In genomic region chr1:1406101-1406820, GRCh38 we compare ENCODE assay signal across 8 cellular contexts. TPM values are rescaled to one million over a fixed set of nuclear protein-coding genes. Genes with fewer than 3 reads are reported as not detected.
DNase-seq lines count a peak whose midpoint lies in the region; ATAC-seq lines count a peak whose summit lies in the region.

No MANE protein-coding gene starts in this region.

- no peaks in the 10 kb centered on the region for H3K9me3 Mint-ChIP-seq in activated T-helper 17 cell treated with anti-CD3 and anti-CD28 coated beads, Interleukin-2, amount 50 U/mL, for 72 hours

- DNase-seq in NCI-H510A treated with DMSO at 0.1 percent for 48 hours (lab: John Stamatoyannopoulos, UW), result peak; percentile 56
- no peak for DNase-seq in NCI-H510A (lab: John Stamatoyannopoulos, UW)
- DNase-seq in stimulated activated naive CD4-positive, alpha-beta T cell treated with Interleukin-2 at 50 U/mL for 16 hours (lab: John Stamatoyannopoulos, UW), result no peak
- no peak for DNase-seq in NCI-H2171 treated with DMSO at 0.1 percent for 48 hours (lab: John Stamatoyannopoulos, UW)
- DNase-seq in NCI-H1105 treated with DMSO at 0.1 percent for 48 hours (lab: John Stamatoyannopoulos, UW), result no peak

- peak overlapping the region; percentile 84 to 91 for H3K9ac ChIP-seq in stomach smooth muscle (ENCODE audit: low read length in 2 of 2)

- no peak for ATAC-seq in activated T-helper 17 cell treated with anti-CD3 and anti-CD28 coated beads, Interleukin-2, amount 50 U/mL, for 72 hours (replicated peaks)

- H3K4me3 ChIP-seq in iPS-18c (ENCODE audit: insufficient read depth, low read depth, low read length), result peak overlapping the region; percentile 95
- peak overlapping the region; percentile 92 to 94 for H3K4me3 ChIP-seq in stomach smooth muscle (ENCODE audit: low read length in 2 of 2)

- H3K36me3 ChIP-seq in stomach smooth muscle (ENCODE audit: control insufficient read depth in 2 of 2, insufficient read depth in 2 of 2, low read length in 2 of 2), result peaks cover 17 to 26% of the 10 kb centered on the region in 2 donors

- peak overlapping the region; percentile 70 for H3K27ac ChIP-seq in stomach smooth muscle (ENCODE audit: low read length)

- H3K27me3 ChIP-seq in stomach smooth muscle (ENCODE audit: control insufficient read depth in 1 of 2, insufficient read depth in 2 of 2, low read length in 2 of 2), result no peaks in the 10 kb centered on the region

- H3K9me3 ChIP-seq in iPS-18c (ENCODE audit: control insufficient read depth, insufficient read depth, low read length), result no peaks in the 10 kb centered on the region
- H3K9me3 ChIP-seq in stomach smooth muscle (ENCODE audit: control insufficient read depth in 2 of 2, low read length in 2 of 2), result no peaks in the 10 kb centered on the region

- H3K4me3 Mint-ChIP-seq in activated T-helper 17 cell treated with anti-CD3 and anti-CD28 coated beads, Interleukin-2, amount 50 U/mL, for 72 hours, result peak overlapping the region; percentile 90

- H3K27ac Mint-ChIP-seq in activated T-helper 17 cell treated with anti-CD3 and anti-CD28 coated beads, Interleukin-2, amount 50 U/mL, for 72 hours, result peak overlapping the region; percentile 93

- peaks cover 34% of the 10 kb centered on the region for H3K4me1 ChIP-seq in stomach smooth muscle (ENCODE audit: control insufficient read depth, insufficient read depth, low read length)

- peaks cover 5% of the 10 kb centered on the region for H3K4me1 Mint-ChIP-seq in activated T-helper 17 cell treated with anti-CD3 and anti-CD28 coated beads, Interleukin-2, amount 50 U/mL, for 72 hours

- H3K36me3 Mint-ChIP-seq in activated T-helper 17 cell treated with anti-CD3 and anti-CD28 coated beads, Interleukin-2, amount 50 U/mL, for 72 hours (ENCODE audit: low read depth), result peaks cover 83% of the 10 kb centered on the region

- no peaks in the 10 kb centered on the region for H3K27me3 Mint-ChIP-seq in activated T-helper 17 cell treated with anti-CD3 and anti-CD28 coated beads, Interleukin-2, amount 50 U/mL, for 72 hours

RNA-seq across cellular contexts. Expression of gene MRPL20, which starts 0.8 kb away (rescaled TPM):
- 100 to 1,000 TPM in 1 of 2 donors, 10 to 100 TPM in 1; 57.7 to 147 TPM for total RNA-seq in activated T-helper 17 cell treated with anti-CD3 and anti-CD28 coated beads, Interleukin-2, amount 50 U/mL, for 72 hours

RNA-seq across cellular contexts. Expression of gene CCNL2, which starts 7.1 kb away (rescaled TPM):
- 100 to 1,000 TPM; 103 to 107 TPM for total RNA-seq in activated T-helper 17 cell treated with anti-CD3 and anti-CD28 coated beads, Interleukin-2, amount 50 U/mL, for 72 hours

RNA-seq across cellular contexts. Expression of gene ANKRD65, which starts 14.8 kb away (rescaled TPM):
- not detected for total RNA-seq in activated T-helper 17 cell treated with anti-CD3 and anti-CD28 coated beads, Interleukin-2, amount 50 U/mL, for 72 hours

RNA-seq across cellular contexts. Expression of gene VWA1, which starts 29.2 kb away (rescaled TPM):
- total RNA-seq in activated T-helper 17 cell treated with anti-CD3 and anti-CD28 coated beads, Interleukin-2, amount 50 U/mL, for 72 hours, result 1 to 10 TPM in 1 of 2 donors, under 1 TPM in 1; 0.84 to 6.2 TPM

RNA-seq across cellular contexts. Expression of gene AURKAIP1, which starts 31.3 kb away (rescaled TPM):
- 100 to 1,000 TPM in 1 of 2 donors, 10 to 100 TPM in 1; 93.3 to 163 TPM for total RNA-seq in activated T-helper 17 cell treated with anti-CD3 and anti-CD28 coated beads, Interleukin-2, amount 50 U/mL, for 72 hours
